Comparison of ENCODE assay signal across 23 cellular contexts in genomic region chr10:94186722-94187121, GRCh38.
"Had no signal": no experiment of that assay in that cellular context is flagged by ENCODE, and none has a peak within 500 bp of the region (broad histone marks: within the 10 kb centered on the region; RNA-seq: fewer than 3 reads in every experiment).

No MANE protein-coding gene starts in this region.

- H3K9me3 ChIP-seq: lower lobe of right lung, ovary, psoas muscle, sigmoid colon, stomach, thyroid gland, vagina had no signal

- DNase-seq: dorsolateral prefrontal cortex; effector CD4-positive, alpha-beta T cell; hypothalamus; immature natural killer cell; islet precursor cell; kidney glomerular epithelial cell; left ventricle myocardium superior; lower lobe of right lung; natural killer cell; occipital lobe; ovary; posterior cingulate gyrus; psoas muscle; right cardiac atrium; sigmoid colon; stimulated activated CD4-positive, alpha-beta T cell treated with anti-CD3 and anti-CD28 coated beads, Interleukin-2, amount 100 ng/mL, for 24 hours; stimulated activated CD4-positive, alpha-beta T cell treated with anti-CD3 and anti-CD28 coated beads, Interleukin-4, amount 100 ng/mL, for 24 hours; stimulated activated naive CD4-positive, alpha-beta T cell treated with Interleukin-2 at 50 U/mL for 16 hours; stomach; thyroid gland; trophoblast cell had no signal

- ATAC-seq: left ventricle myocardium superior; lower lobe of right lung; psoas muscle; right cardiac atrium; stimulated activated effector memory CD8-positive, alpha-beta T cell treated with anti-CD3 and anti-CD28 coated beads, Interleukin-12 subunit alpha, Interleukin-12 subunit beta, amount 100 ng/mL, for 72 hours had no signal

- H3K4me1 ChIP-seq: lower lobe of right lung, psoas muscle, sigmoid colon, stomach, thyroid gland, vagina had no signal

- H3K36me3 ChIP-seq: lower lobe of right lung, ovary, sigmoid colon, thyroid gland, vagina had no signal

- H3K27ac ChIP-seq: dorsolateral prefrontal cortex, lower lobe of right lung, ovary, psoas muscle, sigmoid colon, stomach, thyroid gland, vagina had no signal

- H3K4me3 ChIP-seq: dorsolateral prefrontal cortex, lower lobe of right lung, ovary, psoas muscle, sigmoid colon, stomach, thyroid gland, vagina had no signal
